27 cellular contexts compared by ENCODE assay signal in genomic region chr10:17523246-17523753, GRCh38.
"Had no signal": no experiment of that assay in that cellular context is flagged by ENCODE, and none has a peak within 500 bp of the region (broad histone marks: within the 10 kb centered on the region; RNA-seq: fewer than 3 reads in every experiment).

No MANE protein-coding gene starts in this region.

- H3K9me3 ChIP-seq: adrenal gland, SJSA1, SK-N-SH had no signal

- H3K4me1 ChIP-seq: adrenal gland had no signal

- H3K4me3 ChIP-seq: adrenal gland, cardiac muscle cell, SJSA1 had no signal

- ATAC-seq: activated CD4-positive, alpha-beta T cell treated with anti-CD3 and anti-CD28 coated beads for 36 hours; activated CD4-positive, CD25-positive, alpha-beta regulatory T cell treated with anti-CD3 and anti-CD28 coated beads, Interleukin-2, amount 50 U/mL, for 24 hours; activated naive CD4-positive, alpha-beta T cell treated with anti-CD3 and anti-CD28 coated beads, Interleukin-2, amount 50 U/mL, for 72 hours; activated T-cell treated with anti-CD3 and anti-CD28 coated beads, Interleukin-2, amount 50 U/mL, for 4 hours; Panc1; WTC11 had no signal

- H3K27me3 ChIP-seq: adrenal gland, cardiac muscle cell, SJSA1 had no signal

- H3K4me2 ChIP-seq: KMS-11, SK-N-SH had no signal

- H3K9ac ChIP-seq: KMS-11, SK-N-SH had no signal

- DNase-seq: activated CD4-positive, alpha-beta T cell treated with anti-CD3 and anti-CD28 coated beads for 36 hours; activated CD4-positive, alpha-beta T cell treated with anti-CD3 and anti-CD28 coated beads, Interleukin-2, amount 10 ng/mL, durations not matched to agents 7 days and 5 days; activated CD4-positive, alpha-beta T cell treated with anti-CD3 and anti-CD28 coated beads, Interleukin-2, amount 50 U/mL, for 48 hours; activated CD8-positive, alpha-beta memory T cell treated with anti-CD3 and anti-CD28 coated beads, Interleukin-2, amount 50 U/mL, for 4 hours; activated gamma-delta T cell treated with Interleukin-2 at 50 U/mL for 16 hours; activated naive CD4-positive, alpha-beta T cell treated with anti-CD3 and anti-CD28 coated beads for 36 hours; activated T-cell treated with anti-CD3 and anti-CD28 coated beads for 4 hours; activated T-cell treated with anti-CD3 and anti-CD28 coated beads, Interleukin-2, amount 50 U/mL, for 4 hours; adrenal gland; NCI-H1105; NCI-H1417 treated with DMSO at 0.1 percent for 48 hours; NCI-H1694; NCI-H1930; NCI-H2081 treated with DMSO at 0.1 percent for 48 hours; NCI-H345; NCI-H524 treated with DMSO at 0.1 percent for 48 hours; RPMI8226; SHP77 treated with DMSO at 0.1 percent for 48 hours; SK-N-SH had no signal

- H3K36me3 ChIP-seq: adrenal gland, cardiac muscle cell, SJSA1 had no signal

- FAIRE-seq: TTC549 had no signal

- H3K27ac ChIP-seq: adrenal gland, cardiac muscle cell, KMS-11, SJSA1 had no signal
